ENCODE assay signal across 9 cellular contexts in genomic region chr20:59560588-59561227, GRCh38. TPM values are rescaled to one million over a fixed set of nuclear protein-coding genes. Genes with fewer than 3 reads are reported as not detected.
A peak's percentile ranks its signal among the peaks of the same experiment; 100 is the strongest.
DNase-seq lines count a peak whose midpoint lies in the region; ATAC-seq and TF ChIP-seq lines count a peak whose summit lies in the region.
"Had no signal": no experiment of that assay in that cellular context is flagged by ENCODE, and none has a peak within 500 bp of the region (broad histone marks: within the 10 kb centered on the region; RNA-seq: fewer than 3 reads in every experiment).

No MANE protein-coding gene starts in this region.

- peak; percentile 30 for TF ChIP-seq CTCF in nephron progenitor cell (IDR thresholded peaks at IDR 0.05)

- H3K4me1 Mint-ChIP-seq in nephron progenitor cell = no peaks in the 10 kb centered on the region

- H3K9me3 Mint-ChIP-seq in nephron progenitor cell = peaks cover 33% of the 10 kb centered on the region
- H3K9me3 Mint-ChIP-seq: effector memory CD8-positive, alpha-beta T cell had no signal

- H3K27me3 Mint-ChIP-seq in nephron progenitor cell (ENCODE audit: low read depth, poor library complexity) = peaks cover 28% of the 10 kb centered on the region

- DNase-seq in EL (peak; percentile 7), M059J (ENCODE audit: low read depth) (peak; percentile 46), cerebellar cortex (ENCODE audit: low spot score) (peak; percentile 57), nephron progenitor cell (no peak)
- DNase-seq in activated naive CD4-positive, alpha-beta T cell treated with Interleukin-2 at 50 U/mL for 16 hours = no peak
- DNase-seq: effector memory CD8-positive, alpha-beta T cell had no signal

- ATAC-seq in HG03469 (IDR thresholded peaks at IDR 0.05; ENCODE audit: unreplicated experiment) (no peak), HG02852 (IDR thresholded peaks at IDR 0.05; ENCODE audit: unreplicated experiment) (no peak), HG03175 (IDR thresholded peaks at IDR 0.05; ENCODE audit: unreplicated experiment) (no peak)
- ATAC-seq: effector memory CD8-positive, alpha-beta T cell had no signal

- H3K36me3 Mint-ChIP-seq in nephron progenitor cell (ENCODE audit: low read depth) = no peaks in the 10 kb centered on the region

- no peak overlapping the region for H3K27ac Mint-ChIP-seq in nephron progenitor cell
- H3K27ac Mint-ChIP-seq: effector memory CD8-positive, alpha-beta T cell had no signal

- no peak overlapping the region for H3K4me3 Mint-ChIP-seq in nephron progenitor cell
- H3K4me3 Mint-ChIP-seq: effector memory CD8-positive, alpha-beta T cell had no signal

RNA-seq across cellular contexts. Expression of gene PHACTR3, which starts 43.6 kb away (rescaled TPM):
- total RNA-seq in M059J (2014; rRNA removed; shearing (Covaris generic)) = not detected in 2 replicates

Comparison
In these comparisons a context has a peak if more than half of its experiments do, and no peak if none do; other contexts are left out.
1. DNase-seq: peak in EL (single experiment), M059J (single experiment) and cerebellar cortex (single experiment); none in nephron progenitor cell (single experiment) and activated naive CD4-positive, alpha-beta T cell treated with Interleukin-2 at 50 U/mL for 16 hours (single experiment).